Comparison of ENCODE assay signal across 25 cellular contexts in genomic region chr6:78989191-78989590, GRCh38.
"Had no signal": no experiment of that assay in that cellular context is flagged by ENCODE, and none has a peak within 500 bp of the region (broad histone marks: within the 10 kb centered on the region; RNA-seq: fewer than 3 reads in every experiment).

No MANE protein-coding gene starts in this region.

- H3K27ac ChIP-seq: heart left ventricle, hepatocyte, parathyroid adenoma, prostate gland, sigmoid colon, stomach, thyroid gland, vagina had no signal

- H3K27me3 Mint-ChIP-seq: naive B cell; natural killer cell treated with Interleukin-12 subunit alpha and Interleukin-12 subunit beta and Interleukin-15 and Interleukin-18, amount 100 ng/mL, for 72 hours had no signal

- H3K4me1 ChIP-seq: neural progenitor cell, prostate gland, sigmoid colon, vagina had no signal

- H3K4me3 ChIP-seq: heart left ventricle, hepatocyte, lung, mucosa of descending colon, neural progenitor cell, prostate gland, sigmoid colon, stomach, thyroid gland, vagina had no signal

- H3K27me3 ChIP-seq: heart left ventricle, hepatocyte, neural progenitor cell, sigmoid colon, stomach, thyroid gland, vagina had no signal

- DNase-seq: cortex of kidney; effector CD4-positive, alpha-beta T cell; erythroblast; heart left ventricle; kidney; mesenchymal stem cell; mucosa of descending colon; naive B cell; right cardiac atrium; sigmoid colon; stimulated activated CD4-positive, alpha-beta T cell treated with anti-CD3 and anti-CD28 coated beads, Interleukin-2, amount 100 ng/mL, for 24 hours; stimulated activated CD4-positive, alpha-beta T cell treated with anti-CD3 and anti-CD28 coated beads, Interleukin-4, amount 100 ng/mL, for 24 hours; stimulated activated naive CD4-positive, alpha-beta T cell treated with Interleukin-2 at 50 U/mL for 16 hours; stomach; thyroid gland; trophoblast cell had no signal

- H3K9me3 Mint-ChIP-seq: naive B cell; natural killer cell treated with Interleukin-12 subunit alpha and Interleukin-12 subunit beta and Interleukin-15 and Interleukin-18, amount 100 ng/mL, for 72 hours; stimulated activated effector memory CD8-positive, alpha-beta T cell treated with anti-CD3 and anti-CD28 coated beads, Interleukin-12 subunit alpha, Interleukin-12 subunit beta, amount 100 ng/mL, for 72 hours had no signal

- H3K9me3 ChIP-seq: mucosa of descending colon, prostate gland, sigmoid colon, thyroid gland, vagina had no signal

- H3K4me3 Mint-ChIP-seq: mesothelial cell of epicardium; naive B cell; natural killer cell treated with Interleukin-12 subunit alpha and Interleukin-12 subunit beta and Interleukin-15 and Interleukin-18, amount 100 ng/mL, for 72 hours; neural progenitor cell; stimulated activated effector memory CD8-positive, alpha-beta T cell treated with anti-CD3 and anti-CD28 coated beads, Interleukin-12 subunit alpha, Interleukin-12 subunit beta, amount 100 ng/mL, for 72 hours had no signal

- H3K4me1 Mint-ChIP-seq: naive B cell; neural progenitor cell; stimulated activated effector memory CD8-positive, alpha-beta T cell treated with anti-CD3 and anti-CD28 coated beads, Interleukin-12 subunit alpha, Interleukin-12 subunit beta, amount 100 ng/mL, for 72 hours had no signal

- H3K27ac Mint-ChIP-seq: mesothelial cell of epicardium; neural progenitor cell; stimulated activated effector memory CD8-positive, alpha-beta T cell treated with anti-CD3 and anti-CD28 coated beads, Interleukin-12 subunit alpha, Interleukin-12 subunit beta, amount 100 ng/mL, for 72 hours had no signal
